In the genomic region with DNA sequence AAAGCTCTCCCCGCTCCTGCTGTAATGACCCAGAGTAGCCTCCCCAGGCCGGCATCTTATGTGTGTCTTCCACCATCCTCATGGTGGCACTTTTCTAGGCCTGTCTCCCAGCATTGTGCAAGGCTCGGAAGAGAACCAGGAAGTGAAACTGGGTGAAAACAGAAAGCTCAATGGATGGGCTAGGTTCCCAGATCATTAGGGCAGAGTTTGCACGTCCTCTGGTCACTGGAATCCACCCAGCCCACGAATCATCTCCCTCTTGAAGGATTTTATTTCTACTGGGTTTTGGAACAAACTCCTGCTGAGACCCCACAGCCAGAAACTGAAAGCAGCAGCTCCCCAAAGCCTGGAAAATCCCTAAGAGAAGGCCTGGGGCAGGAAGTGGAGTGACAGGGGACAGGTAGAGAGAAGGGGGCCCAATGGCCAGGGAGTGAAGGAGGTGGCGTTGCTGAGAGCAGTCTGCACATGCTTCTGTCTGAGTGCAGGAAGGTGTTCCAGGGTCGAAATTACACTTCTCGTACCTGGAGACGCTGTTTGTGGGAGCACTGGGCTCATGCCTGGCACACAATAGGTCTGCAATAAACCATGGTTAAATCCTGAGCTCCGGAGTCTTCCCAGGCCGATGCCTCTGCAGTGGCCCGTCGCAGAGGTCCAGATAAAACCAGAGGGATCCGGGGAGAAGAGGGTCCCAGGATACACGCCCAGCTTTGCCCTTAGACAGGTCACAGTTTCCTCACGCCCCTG, we compare ENCODE assay signal across 9 cellular contexts. TPM values are rescaled to one million over a fixed set of nuclear protein-coding genes. Genes with fewer than 3 reads are reported as not detected.
DNase-seq lines count a peak whose midpoint lies in the region; ATAC-seq and TF ChIP-seq lines count a peak whose summit lies in the region.
"Had no signal": no experiment of that assay in that cellular context is flagged by ENCODE, and none has a peak within 500 bp of the region (broad histone marks: within the 10 kb centered on the region; RNA-seq: fewer than 3 reads in every experiment).

No MANE protein-coding gene starts in this region.

- intact Hi-C loops in Panc1 (cut with micrococcal nuclease; ENCODE audit: unreplicated experiment): no loop called here

- H3K36me3 ChIP-seq in DND-41 (ENCODE audit: insufficient read depth, low read length) (no peaks in the 10 kb centered on the region), Panc1 (ENCODE audit: control insufficient read depth, insufficient read depth, low read length) (no peaks in the 10 kb centered on the region), rectal smooth muscle tissue (ENCODE audit: control insufficient read depth, insufficient read depth, low read length) (no peaks in the 10 kb centered on the region)
- H3K36me3 ChIP-seq: ovary had no signal

- no peaks in the 10 kb centered on the region for H4K20me1 ChIP-seq in DND-41 (ENCODE audit: insufficient read depth, low read length)

- H3K4me3 ChIP-seq in DND-41 (ENCODE audit: low read depth in 1 of 2, low read length in 2 of 2) (no peak overlapping the region), Panc1 (ENCODE audit: low read depth in 2 of 2, low read length in 2 of 2) (no peak overlapping the region), rectal smooth muscle tissue (ENCODE audit: low read length) (peak overlapping the region; percentile 22)
- H3K4me3 ChIP-seq: ovary had no signal

- POLR2A ChIA-PET in Panc1 (lab: Charles Lee): interaction anchor here (0.6 kb wide), 1 partner anchor 80 kb away, joined by 23 read pairs; no protein-coding TSS in a partner anchor

- H3K27me3 ChIP-seq in DND-41 (ENCODE audit: insufficient read depth, low read length, poor library complexity): no peaks in the 10 kb centered on the region
- H3K27me3 ChIP-seq in Panc1 (ENCODE audit: control insufficient read depth, insufficient read depth, low read length): no peaks in the 10 kb centered on the region
- H3K27me3 ChIP-seq in rectal smooth muscle tissue (ENCODE audit: control insufficient read depth, insufficient read depth, low read length): no peaks in the 10 kb centered on the region
- H3K27me3 ChIP-seq: ovary had no signal

- no peaks in the 10 kb centered on the region for H3K4me1 ChIP-seq in DND-41 (ENCODE audit: insufficient read depth, low read length)
- no peaks in the 10 kb centered on the region for H3K4me1 ChIP-seq in Panc1 (ENCODE audit: control insufficient read depth, insufficient read depth, low read length)
- no peaks in the 10 kb centered on the region for H3K4me1 ChIP-seq in rectal smooth muscle tissue (ENCODE audit: control insufficient read depth, insufficient read depth, low read length)

- DNase-seq in DND-41 (no peak), Panc1 (ENCODE audit: low read depth, low spot score) (no peak), glomerular visceral epithelial cell (ENCODE audit: extremely low spot score) (peak; percentile 38), NCI-H2081 treated with DMSO at 0.1 percent for 48 hours (lab: John Stamatoyannopoulos, UW) (no peak), NCI-H446 (lab: John Stamatoyannopoulos, UW) (no peak)
- no peak for DNase-seq in activated CD8-positive, alpha-beta memory T cell treated with anti-CD3 and anti-CD28 coated beads, Interleukin-2, amount 50 U/mL, for 4 hours

- H3K27ac ChIP-seq in DND-41 (ENCODE audit: low read length): no peak overlapping the region
- H3K27ac ChIP-seq in Panc1 (ENCODE audit: low read length): no peak overlapping the region
- H3K27ac ChIP-seq in rectal smooth muscle tissue (ENCODE audit: low read depth, low read length): no peak overlapping the region
- H3K27ac ChIP-seq: ovary had no signal

- TF ChIP-seq CTCF in DND-41 (IDR thresholded peaks at IDR 0.05; ENCODE audit: borderline replicate concordance, extremely low read depth, low read length, poor library complexity, severe bottlenecking) (no peak), Panc1 (IDR thresholded peaks at IDR 0.05) (no peak)

- H3K9me3 ChIP-seq in DND-41 (ENCODE audit: insufficient read depth, low read length, severe bottlenecking): no peaks in the 10 kb centered on the region
- no peaks in the 10 kb centered on the region for H3K9me3 ChIP-seq in Panc1 (ENCODE audit: control insufficient read depth, insufficient read depth, low read depth, low read length)
- H3K9me3 ChIP-seq: ovary had no signal

- in situ Hi-C loops in Panc1 (cut with HindIII; ENCODE audit: low pct_unique_long_range_greater_than_20kb, low sequenced_read_pairs): no loop called here

- ATAC-seq in DND-41 (ENCODE audit: insufficient read depth, low read depth) (no peak), Panc1 (peak; percentile 24), SK-N-SH treated with all-trans-retinoic acid at 6 μM for 48 hours (no peak)

- H3K9ac ChIP-seq in DND-41 (ENCODE audit: low read depth, low read length): no peak overlapping the region
- H3K9ac ChIP-seq in rectal smooth muscle tissue (ENCODE audit: low read length): no peak overlapping the region

- no peaks in the 10 kb centered on the region for H3K79me2 ChIP-seq in DND-41 (ENCODE audit: insufficient read depth, low read length)

- CTCF ChIA-PET in Panc1 (lab: Charles Lee): interaction anchor here (0.7 to 1.7 kb wide), 2 partner anchors 9 to 12 kb away, joined by 3 to 5 read pairs; no protein-coding TSS in a partner anchor

- no peak overlapping the region for H3K4me2 ChIP-seq in DND-41 (ENCODE audit: insufficient read depth, low read length)

- peak overlapping the region; percentile 38; the same call in 1 of the 2 replicates for H2AFZ ChIP-seq in DND-41 (ENCODE audit: low read depth, low read length)

- no TSS peak for BruUV-seq in Panc1 (replicated peaks; lab: Mats Ljungman, UMichigan)

TF ChIP-seq in SK-N-SH treated with all-trans-retinoic acid at 6 μM for 48 hours, 23 proteins besides CTCF, POLR2A, EP300 and RAD21 (continues in another document):
- no peak for TF ChIP-seq ZNF8 (CRISPR knock-in tag; IDR thresholded peaks at IDR 0.05)
- TF ChIP-seq, protein P1, sequence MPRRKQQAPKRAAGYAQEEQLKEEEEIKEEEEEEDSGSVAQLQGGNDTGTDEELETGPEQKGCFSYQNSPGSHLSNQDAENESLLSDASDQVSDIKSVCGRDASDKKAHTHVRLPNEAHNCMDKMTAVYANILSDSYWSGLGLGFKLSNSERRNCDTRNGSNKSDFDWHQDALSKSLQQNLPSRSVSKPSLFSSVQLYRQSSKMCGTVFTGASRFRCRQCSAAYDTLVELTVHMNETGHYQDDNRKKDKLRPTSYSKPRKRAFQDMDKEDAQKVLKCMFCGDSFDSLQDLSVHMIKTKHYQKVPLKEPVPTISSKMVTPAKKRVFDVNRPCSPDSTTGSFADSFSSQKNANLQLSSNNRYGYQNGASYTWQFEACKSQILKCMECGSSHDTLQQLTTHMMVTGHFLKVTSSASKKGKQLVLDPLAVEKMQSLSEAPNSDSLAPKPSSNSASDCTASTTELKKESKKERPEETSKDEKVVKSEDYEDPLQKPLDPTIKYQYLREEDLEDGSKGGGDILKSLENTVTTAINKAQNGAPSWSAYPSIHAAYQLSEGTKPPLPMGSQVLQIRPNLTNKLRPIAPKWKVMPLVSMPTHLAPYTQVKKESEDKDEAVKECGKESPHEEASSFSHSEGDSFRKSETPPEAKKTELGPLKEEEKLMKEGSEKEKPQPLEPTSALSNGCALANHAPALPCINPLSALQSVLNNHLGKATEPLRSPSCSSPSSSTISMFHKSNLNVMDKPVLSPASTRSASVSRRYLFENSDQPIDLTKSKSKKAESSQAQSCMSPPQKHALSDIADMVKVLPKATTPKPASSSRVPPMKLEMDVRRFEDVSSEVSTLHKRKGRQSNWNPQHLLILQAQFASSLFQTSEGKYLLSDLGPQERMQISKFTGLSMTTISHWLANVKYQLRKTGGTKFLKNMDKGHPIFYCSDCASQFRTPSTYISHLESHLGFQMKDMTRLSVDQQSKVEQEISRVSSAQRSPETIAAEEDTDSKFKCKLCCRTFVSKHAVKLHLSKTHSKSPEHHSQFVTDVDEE (CRISPR knock-in tag; IDR thresholded peaks at IDR 0.05): no peak
- TF ChIP-seq RARB (CRISPR knock-in tag; IDR thresholded peaks at IDR 0.05): no peak
- TF ChIP-seq BACH2 (CRISPR knock-in tag; IDR thresholded peaks at IDR 0.05; ENCODE audit: borderline replicate concordance): no peak
- no peak for TF ChIP-seq ISL1 (CRISPR knock-in tag; IDR thresholded peaks at IDR 0.05)
- TF ChIP-seq ZNF565 (CRISPR knock-in tag; conservative IDR thresholded peaks at IDR 0.05; ENCODE audit: low read depth): no peak
- TF ChIP-seq ZFP3 (CRISPR knock-in tag; IDR thresholded peaks at IDR 0.05): no peak
- TF ChIP-seq, protein P2, sequence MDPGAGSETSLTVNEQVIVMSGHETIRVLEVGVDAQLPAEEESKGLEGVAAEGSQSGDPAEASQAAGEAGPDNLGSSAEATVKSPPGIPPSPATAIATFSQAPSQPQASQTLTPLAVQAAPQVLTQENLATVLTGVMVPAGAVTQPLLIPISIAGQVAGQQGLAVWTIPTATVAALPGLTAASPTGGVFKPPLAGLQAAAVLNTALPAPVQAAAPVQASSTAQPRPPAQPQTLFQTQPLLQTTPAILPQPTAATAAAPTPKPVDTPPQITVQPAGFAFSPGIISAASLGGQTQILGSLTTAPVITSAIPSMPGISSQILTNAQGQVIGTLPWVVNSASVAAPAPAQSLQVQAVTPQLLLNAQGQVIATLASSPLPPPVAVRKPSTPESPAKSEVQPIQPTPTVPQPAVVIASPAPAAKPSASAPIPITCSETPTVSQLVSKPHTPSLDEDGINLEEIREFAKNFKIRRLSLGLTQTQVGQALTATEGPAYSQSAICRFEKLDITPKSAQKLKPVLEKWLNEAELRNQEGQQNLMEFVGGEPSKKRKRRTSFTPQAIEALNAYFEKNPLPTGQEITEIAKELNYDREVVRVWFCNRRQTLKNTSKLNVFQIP (CRISPR knock-in tag; IDR thresholded peaks at IDR 0.05; ENCODE audit: borderline replicate concordance, low read depth): no peak
- TF ChIP-seq ZC3H10 (CRISPR knock-in tag; IDR thresholded peaks at IDR 0.05): no peak
- TF ChIP-seq ZNF70 (CRISPR knock-in tag; IDR thresholded peaks at IDR 0.05): no peak
- no peak for TF ChIP-seq ESRRG (CRISPR knock-in tag; IDR thresholded peaks at IDR 0.05)
- TF ChIP-seq ARNTL (CRISPR knock-in tag; IDR thresholded peaks at IDR 0.05; ENCODE audit: borderline replicate concordance, low read depth): no peak
- no peak for TF ChIP-seq PPARA (CRISPR knock-in tag; IDR thresholded peaks at IDR 0.05; ENCODE audit: borderline replicate concordance)

RNA-seq across cellular contexts. Expression of a gene that starts 15.6 kb away (rescaled TPM):
- 0.36 TPM for total RNA-seq in Panc1 (2021; ENCODE audit: unreplicated experiment)
- not detected for polyA plus RNA-seq in Panc1 (2012; ENCODE audit: insufficient read length)

RNA-seq across cellular contexts. Expression of a gene that starts 28.6 kb away (rescaled TPM):
- total RNA-seq in Panc1 (2021; ENCODE audit: unreplicated experiment): 23.0 TPM
- polyA plus RNA-seq in Panc1 (2012; ENCODE audit: insufficient read length): 20.1 TPM

RNA-seq across cellular contexts. Expression of a gene that starts 35.0 kb away (rescaled TPM):
- 0.21 TPM for total RNA-seq in Panc1 (2021; ENCODE audit: unreplicated experiment)
- polyA plus RNA-seq in Panc1 (2012; ENCODE audit: insufficient read length): not detected
- total RNA-seq: ovary had no signal
- polyA plus RNA-seq: ovary had no signal
